17 cellular contexts compared by ENCODE assay signal in the genomic region with DNA sequence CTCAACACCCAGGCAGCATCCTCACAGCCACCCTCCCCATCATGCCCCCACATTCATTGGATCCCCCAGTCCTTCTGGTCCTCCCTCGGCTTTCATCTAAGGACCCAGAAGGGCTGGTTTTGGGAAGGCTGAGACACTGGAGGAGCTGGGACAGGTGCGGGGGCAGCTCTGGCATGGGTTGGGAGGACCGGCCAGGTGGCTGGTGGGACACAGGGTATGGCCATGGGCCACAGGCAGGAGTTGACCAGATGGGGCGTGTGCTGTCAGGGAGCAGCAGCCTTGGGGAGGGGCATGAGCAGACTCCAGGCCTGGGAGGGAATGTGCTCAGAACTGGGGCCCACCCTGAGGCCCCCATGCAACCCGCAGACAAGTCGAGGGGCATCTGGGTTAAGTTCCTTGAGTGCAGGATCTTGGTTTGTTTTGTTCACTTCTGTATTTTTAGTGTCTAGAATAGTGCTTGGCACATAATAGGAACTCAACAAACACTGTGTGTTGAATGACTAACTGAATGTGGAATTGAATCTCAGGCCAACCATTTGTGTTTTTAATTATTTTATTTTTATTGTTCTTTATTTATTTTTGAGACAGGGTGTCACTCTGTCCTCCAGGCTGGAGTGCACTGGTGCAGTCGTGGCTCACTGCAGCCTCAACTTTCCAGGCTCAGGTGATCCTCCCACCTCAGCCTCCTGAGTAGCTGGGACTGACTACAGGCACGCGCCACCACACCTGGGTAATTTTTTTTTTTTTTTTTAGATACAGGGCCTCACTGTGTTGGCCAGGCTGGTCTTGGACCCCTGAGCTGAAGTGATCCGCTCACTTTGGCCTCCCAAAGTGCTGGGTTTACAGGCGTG. TPM values are rescaled to one million over a fixed set of nuclear protein-coding genes. Genes with fewer than 3 reads are reported as not detected.
DNase-seq lines count a peak whose midpoint lies in the region; ATAC-seq, FAIRE-seq and TF ChIP-seq lines count a peak whose summit lies in the region.
"Had no signal": no experiment of that assay in that cellular context is flagged by ENCODE, and none has a peak within 500 bp of the region (broad histone marks: within the 10 kb centered on the region; RNA-seq: fewer than 3 reads in every experiment).

No MANE protein-coding gene starts in this region.

- H3K9ac ChIP-seq in BLaER1 (peak overlapping the region; percentile 75), DND-41 (ENCODE audit: low read depth, low read length) (peak overlapping the region; percentile 39), H1 (replicated peaks in 1 of 4; ENCODE audit: extremely low read depth in 1 of 4, low read depth in 3 of 4, low read length in 3 of 4) (no peak overlapping the region)

- H3K9me3 ChIP-seq in BLaER1 (no peaks in the 10 kb centered on the region), DND-41 (ENCODE audit: insufficient read depth, low read length, severe bottlenecking) (no peaks in the 10 kb centered on the region), H1 (ENCODE audit: insufficient read depth in 2 of 2, low read depth in 1 of 2, low read length in 1 of 2) (no peaks in the 10 kb centered on the region)
- H3K9me3 ChIP-seq: left lung, psoas muscle, tibial artery had no signal

- H4K8ac ChIP-seq in H1 (ENCODE audit: extremely low read depth, insufficient read depth, low read length): no peak overlapping the region

- no peak for TF ChIP-seq CTCF in DND-41 (IDR thresholded peaks at IDR 0.05; ENCODE audit: borderline replicate concordance, extremely low read depth, low read length, poor library complexity, severe bottlenecking)
- TF ChIP-seq CTCF in H1 (IDR thresholded peaks at IDR 0.05; ENCODE audit: control extremely low read depth in 1 of 3, insufficient read depth in 1 of 3, low read depth in 1 of 3, low read length in 3 of 3): no peak
- TF ChIP-seq CTCF in brain microvascular endothelial cell (IDR thresholded peaks at IDR 0.05; ENCODE audit: low read depth, low read length, missing control alignments): no peak
- TF ChIP-seq CTCF in GM13977 (IDR thresholded peaks at IDR 0.05; ENCODE audit: extremely low read depth, insufficient read depth, missing control alignments): no peak

- H3K23ac ChIP-seq in H1 (ENCODE audit: insufficient read length): no peak overlapping the region

- H3K18ac ChIP-seq in H1 (ENCODE audit: extremely low read depth, low read length): no peak overlapping the region

- no peak overlapping the region for H2BK15ac ChIP-seq in H1 (ENCODE audit: low read length)

- peak overlapping the region; percentile 55 to 62 (median 58) for H3K4me3 Mint-ChIP-seq in T-cell

- no peaks in the 10 kb centered on the region for H3K36me3 Mint-ChIP-seq in T-cell

- peak overlapping the region; percentile 46; the same call in 1 of the 2 replicates for H3K4me3 ChIP-seq in BLaER1
- H3K4me3 ChIP-seq in DND-41 (ENCODE audit: low read depth in 1 of 2, low read length in 2 of 2): peak overlapping the region in 1 of 2 experiments; percentile 45; a peak in 1 of 4 replicates
- H3K4me3 ChIP-seq in H1 (ENCODE audit: extremely low read depth in 1 of 4, insufficient read depth in 2 of 4, low read depth in 3 of 4, low read length in 4 of 4): no peak overlapping the region
- no peak overlapping the region for H3K4me3 ChIP-seq in brain microvascular endothelial cell (ENCODE audit: low read depth, low read length)
- H3K4me3 ChIP-seq: left lung, psoas muscle, tibial artery had no signal

- H3K36me3 ChIP-seq in BLaER1: peaks cover 4% of the 10 kb centered on the region; the same call in 1 of the 2 replicates
- no peaks in the 10 kb centered on the region for H3K36me3 ChIP-seq in DND-41 (ENCODE audit: insufficient read depth, low read length)
- H3K36me3 ChIP-seq in H1 (ENCODE audit: control insufficient read depth in 2 of 4, insufficient read depth in 4 of 4, low read length in 3 of 4): 0 out of 8 replicates have a peak, but pooled peaks cover 0 to 2% (median 0%) of the 10 kb centered on the region in 4 experiments
- H3K36me3 ChIP-seq in brain microvascular endothelial cell (replicated peaks): no peaks in the 10 kb centered on the region
- H3K36me3 ChIP-seq: left lung, tibial artery had no signal

- H4K91ac ChIP-seq in H1 (replicated peaks; ENCODE audit: insufficient read length, low read length): no peak overlapping the region

- peak overlapping the region; percentile 98 for H3K4me2 ChIP-seq in BLaER1
- H3K4me2 ChIP-seq in DND-41 (ENCODE audit: insufficient read depth, low read length): peak overlapping the region; percentile 62
- no peak overlapping the region for H3K4me2 ChIP-seq in H1 (ENCODE audit: insufficient read depth in 1 of 2, low read depth in 2 of 2, low read length in 2 of 2)

- H2BK120ac ChIP-seq in H1 (replicated peaks; ENCODE audit: low read depth, low read length): no peak overlapping the region

- H3K27me3 ChIP-seq in BLaER1 (no peaks in the 10 kb centered on the region), DND-41 (ENCODE audit: insufficient read depth, low read length, poor library complexity) (no peaks in the 10 kb centered on the region), H1 (replicated peaks in 1 of 4; ENCODE audit: control insufficient read depth in 3 of 4, extremely low read depth in 1 of 4, insufficient read depth in 3 of 4, low read length in 3 of 4) (no peaks in the 10 kb centered on the region), brain microvascular endothelial cell (replicated peaks) (no peaks in the 10 kb centered on the region)
- H3K27me3 ChIP-seq: left lung, tibial artery had no signal

- ATAC-seq in DND-41 (ENCODE audit: insufficient read depth, low read depth) (no peak), T-cell (replicated peaks in 1 of 4) (no peak), HG02610 (IDR thresholded peaks at IDR 0.05; ENCODE audit: unreplicated experiment) (no peak)
- ATAC-seq: HCT116 had no signal

- H3K79me1 ChIP-seq in H1 (ENCODE audit: low read depth, low read length): no peaks in the 10 kb centered on the region

- 77% methylated on average over 9 of the region's 11 CpGs; no CpG with 5 or more reads in 1 of the 2 experiments for WGBS in H1 (ENCODE audit: extremely low coverage in 1 of 2, insufficient coverage in 1 of 2, insufficient read length in 1 of 2, insufficient replicate concordance in 2 of 2, low coverage in 1 of 2, low lambda C conversion rate in 2 of 2, missing lambda C conversion rate in 1 of 2), 2 experiments

- H3K79me2 ChIP-seq in DND-41 (ENCODE audit: insufficient read depth, low read length) (no peaks in the 10 kb centered on the region), H1 (ENCODE audit: control insufficient read depth in 1 of 2, insufficient read depth in 2 of 2, low read length in 2 of 2) (no peaks in the 10 kb centered on the region)

- no peak overlapping the region for H2AK5ac ChIP-seq in H1 (ENCODE audit: low read depth, low read length)

- no peak overlapping the region for H3K56ac ChIP-seq in H1 (replicated peaks; ENCODE audit: insufficient read length, low read depth, low read length)

- no peak overlapping the region for H2BK20ac ChIP-seq in H1 (ENCODE audit: low read length)

- no peak overlapping the region for H3K4ac ChIP-seq in H1 (replicated peaks; ENCODE audit: insufficient read length, low read depth, low read length)

- H3K27ac ChIP-seq in BLaER1 (peak overlapping the region; percentile 96), DND-41 (ENCODE audit: low read length) (peak overlapping the region; percentile 66), H1 (ENCODE audit: low read depth, low read length) (no peak overlapping the region), brain microvascular endothelial cell (no peak overlapping the region)

- no peak for TF ChIP-seq RAD21 in H1 (IDR thresholded peaks at IDR 0.05 in 1 of 2, conservative IDR thresholded peaks at IDR 0.05 in 1 of 2; ENCODE audit: low read depth in 2 of 2, low read length in 2 of 2)

- no peaks in the 10 kb centered on the region for H3K27me3 Mint-ChIP-seq in T-cell

- CTCF ChIA-PET in T-cell (lab: Charles Lee): interaction anchor here in 1 of 2 donors (0.7 to 1.1 kb wide), 3 partner anchors 40 to 97 kb away, joined by 3 to 5 read pairs (median 3); partner anchors contain the start of gene NCBP3
- CTCF ChIA-PET in H1 (lab: Charles Lee; ENCODE audit: partially characterized antibody): interaction anchor here (0.6 to 7.4 kb wide), 6 partner anchors 21 to 167 kb away, joined by 3 to 96 read pairs (median 4); no protein-coding TSS in a partner anchor

- no peaks in the 10 kb centered on the region for H3K9me3 Mint-ChIP-seq in T-cell

- in situ Hi-C loops in brain microvascular endothelial cell (cut with HindIII; ENCODE audit: low pct_ligation_motif_present, low sequenced_read_pairs) (no loop called here), GM13977 (cut with MboI; ENCODE audit: low pct_unique_long_range_greater_than_20kb, low sequenced_read_pairs, unreplicated experiment) (loop anchor here (10.0 kb wide), 1 partner anchor 84 kb away; no protein-coding TSS in a partner anchor)

- no peak overlapping the region for H3K14ac ChIP-seq in H1 (ENCODE audit: insufficient read length)

- POLR2A ChIA-PET in T-cell (lab: Charles Lee) (interaction anchor here (0.6 to 0.8 kb wide), 4 partner anchors 11 to 1613 kb away, joined by 3 to 8 read pairs (median 4); no protein-coding TSS in a partner anchor), H1 (lab: Charles Lee; ENCODE audit: partially characterized antibody) (no interaction called here)

- no peak overlapping the region for H4K5ac ChIP-seq in H1 (ENCODE audit: insufficient read length, low read depth, low read length)

- H2BK12ac ChIP-seq in H1 (ENCODE audit: low read depth, low read length): peak overlapping the region; percentile 39; the same call in 1 of the 2 replicates

- TF ChIP-seq EP300 in H1 (IDR thresholded peaks at IDR 0.05; ENCODE audit: borderline replicate concordance in 1 of 2, low read depth in 2 of 2, low read length in 2 of 2): no peak

- peaks cover 100% of the 10 kb centered on the region for H3K4me1 ChIP-seq in BLaER1
- peaks cover 28% of the 10 kb centered on the region for H3K4me1 ChIP-seq in DND-41 (ENCODE audit: insufficient read depth, low read length)
- H3K4me1 ChIP-seq in H1 (replicated peaks in 1 of 4; ENCODE audit: control insufficient read depth in 3 of 4, insufficient read depth in 4 of 4, low read length in 3 of 4): peaks cover 0 to 8% (median 3%) of the 10 kb centered on the region in 4 experiments; a peak in 3 of 7 replicates

- H3K27ac Mint-ChIP-seq in T-cell: peak overlapping the region; percentile 84 to 87

- peaks cover 25 to 37% (median 29%) of the 10 kb centered on the region in 3 donors for H3K4me1 Mint-ChIP-seq in T-cell

- no peak for TF ChIP-seq POLR2A in H1 (IDR thresholded peaks at IDR 0.05; ENCODE audit: control extremely low read depth in 1 of 2, low read depth in 2 of 2, low read length in 2 of 2)

- H2BK5ac ChIP-seq in H1 (ENCODE audit: low read depth, low read length): no peak overlapping the region

- FAIRE-seq in H1 (lab: Jason Lieb, UNC): no peak

- no peak for DNase-seq in DND-41
- DNase-seq in T-cell: peak in 3 of 34 experiments; percentile 15 to 28 (median 24)
- no peak for DNase-seq in H1 (ENCODE audit: low read depth in 1 of 2, low spot score in 2 of 2)
- no peak for DNase-seq in brain microvascular endothelial cell
- no peak for DNase-seq in GM13977 (ENCODE audit: low spot score)
- DNase-seq in stimulated activated CD4-positive, alpha-beta T cell treated with anti-CD3 and anti-CD28 coated beads, Interleukin-2, amount 100 ng/mL, for 48 hours: no peak
- DNase-seq: DMS79, NCI-H187 treated with DMSO at 0.1 percent for 48 hours, NCI-H774 had no signal

- H4K20me1 ChIP-seq in BLaER1: peaks cover 7% of the 10 kb centered on the region; the same call in 1 of the 2 replicates
- no peaks in the 10 kb centered on the region for H4K20me1 ChIP-seq in DND-41 (ENCODE audit: insufficient read depth, low read length)
- no peaks in the 10 kb centered on the region for H4K20me1 ChIP-seq in H1 (replicated peaks in 1 of 2; ENCODE audit: control insufficient read depth in 1 of 2, insufficient read depth in 2 of 2, low read length in 2 of 2)

- H3K23me2 ChIP-seq in H1 (ENCODE audit: low read depth, low read length): no peaks in the 10 kb centered on the region

- H2AFZ ChIP-seq in DND-41 (ENCODE audit: low read depth, low read length) (0 out of 2 replicates have a peak overlapping the region, but pooled peaks have one; percentile 19), H1 (ENCODE audit: low read length) (no peak overlapping the region)

RNA-seq across cellular contexts. Expression of gene P2RX1, which starts 5.6 kb away (rescaled TPM):
- 1 to 10 TPM in 3 of 5 donors, under 1 TPM in 2; 0.95 to 3.3 (median 1.2) TPM for total RNA-seq in T-cell
- total RNA-seq in H1 (2021; fragmentation: NEBNext Ultra II Directional; extraction: Animal tissue kit (Norgen Biotek cat#: 25700)): 0.19 and 0.45 TPM in 2 replicates
- 1.1 and 1.6 TPM in 2 replicates for polyA plus RNA-seq in H1 (2011; rRNA removed)
- 1.2 TPM for polyA plus RNA-seq in H1 (2011; cell fraction: cytosol; rRNA removed)
- polyA plus RNA-seq in H1 (2011; cell fraction: nucleus; rRNA removed): 4.8 TPM
- 0.48 to 1.1 TPM (median 0.83 TPM) in 4 replicates for polyA plus RNA-seq in H1 (2012, experiment 1 of 2)
- polyA plus RNA-seq in H1 (2012, experiment 2 of 2): 0.29 TPM
- 0.83 TPM for polyA plus RNA-seq in H1 (2013, experiment 1 of 2)
- polyA plus RNA-seq in H1 (2013, experiment 2 of 2): 0.64 TPM
- polyA minus RNA-seq in H1 (2011; rRNA and poly(A)+ RNA removed): 0.51 and 1.0 TPM in 2 replicates
- 0.66 TPM for polyA minus RNA-seq in H1 (2011; cell fraction: cytosol; rRNA and poly(A)+ RNA removed)
- polyA minus RNA-seq in H1 (2011; cell fraction: nucleus; rRNA and poly(A)+ RNA removed): 1.1 TPM
- total RNA-seq: dermis microvascular lymphatic vessel endothelial cell had no signal
- polyA plus RNA-seq: fibroblast of lung had no signal

RNA-seq across cellular contexts. Expression of gene CAMKK1, which starts 17.8 kb away (rescaled TPM):
- total RNA-seq in T-cell: 10 to 100 TPM in 1 of 5 donors, 1 to 10 TPM in 4; 5.3 to 11.0 (median 6.0) TPM
- 7.6 and 8.5 TPM in 2 replicates for total RNA-seq in H1 (2021; fragmentation: NEBNext Ultra II Directional; extraction: Animal tissue kit (Norgen Biotek cat#: 25700))
- polyA plus RNA-seq in H1 (2011; rRNA removed): 7.1 and 10.4 TPM in 2 replicates
- 10.4 TPM for polyA plus RNA-seq in H1 (2011; cell fraction: cytosol; rRNA removed)
- 19.7 TPM for polyA plus RNA-seq in H1 (2011; cell fraction: nucleus; rRNA removed)
- 7.4 to 9.0 TPM (median 8.4 TPM) in 4 replicates for polyA plus RNA-seq in H1 (2012, experiment 1 of 2)
- 5.3 TPM for polyA plus RNA-seq in H1 (2012, experiment 2 of 2)
- polyA plus RNA-seq in H1 (2013, experiment 1 of 2): 5.0 TPM
- 4.8 TPM for polyA plus RNA-seq in H1 (2013, experiment 2 of 2)
- 7.3 and 9.5 TPM in 2 replicates for polyA minus RNA-seq in H1 (2011; rRNA and poly(A)+ RNA removed)
- 5.0 TPM for polyA minus RNA-seq in H1 (2011; cell fraction: cytosol; rRNA and poly(A)+ RNA removed)
- polyA minus RNA-seq in H1 (2011; cell fraction: nucleus; rRNA and poly(A)+ RNA removed): 7.9 TPM

RNA-seq across cellular contexts. Expression of gene ATP2A3, which starts 53.6 kb away (rescaled TPM):
- total RNA-seq in T-cell: 100 to 1,000 TPM; 228 to 303 (median 248) TPM
- total RNA-seq in H1 (2021; fragmentation: NEBNext Ultra II Directional; extraction: Animal tissue kit (Norgen Biotek cat#: 25700)): 32.0 and 32.5 TPM in 2 replicates
- 18.4 and 28.7 TPM in 2 replicates for polyA plus RNA-seq in H1 (2011; rRNA removed)
- polyA plus RNA-seq in H1 (2011; cell fraction: cytosol; rRNA removed): 17.3 TPM
- polyA plus RNA-seq in H1 (2011; cell fraction: nucleus; rRNA removed): 53.0 TPM
- polyA plus RNA-seq in H1 (2012, experiment 1 of 2): 15.4 to 27.6 TPM (median 23.1 TPM) in 4 replicates
- polyA plus RNA-seq in H1 (2012, experiment 2 of 2): 16.2 TPM
- 40.2 TPM for polyA plus RNA-seq in H1 (2013, experiment 1 of 2)
- 37.1 TPM for polyA plus RNA-seq in H1 (2013, experiment 2 of 2)
- polyA minus RNA-seq in H1 (2011; rRNA and poly(A)+ RNA removed): 12.7 and 14.2 TPM in 2 replicates
- 13.9 TPM for polyA minus RNA-seq in H1 (2011; cell fraction: cytosol; rRNA and poly(A)+ RNA removed)
- 22.1 TPM for polyA minus RNA-seq in H1 (2011; cell fraction: nucleus; rRNA and poly(A)+ RNA removed)
- total RNA-seq: dermis microvascular lymphatic vessel endothelial cell had no signal

Comparison
In these comparisons a context has a peak if more than half of its experiments do, and no peak if none do; other contexts are left out.
1. H3K27ac ChIP-seq: peak in BLaER1 (single experiment) and DND-41 (single experiment); none in H1 (single experiment) and brain microvascular endothelial cell (single experiment).
2. H3K4me2 ChIP-seq: peak in BLaER1 (single experiment) and DND-41 (single experiment); none in H1 (0 of 2).
3. H3K9ac ChIP-seq: peak in BLaER1 (single experiment) and DND-41 (single experiment); none in H1 (0 of 4).